In genomic region chr19:45356760-45357444, GRCh38 we compare ENCODE assay signal across 1 cellular context.
TF ChIP-seq lines count a peak whose summit lies in the region.

No MANE protein-coding gene starts in this region.

TF ChIP-seq in SK-N-SH treated with all-trans-retinoic acid at 6 μM for 48 hours, 23 proteins besides CTCF, POLR2A, EP300 and RAD21 (continued from another document):
- no peak for TF ChIP-seq CSRNP3 (CRISPR knock-in tag; IDR thresholded peaks at IDR 0.05)
- no peak for TF ChIP-seq ZNF8 (CRISPR knock-in tag; IDR thresholded peaks at IDR 0.05)
- TF ChIP-seq ZNF565 (CRISPR knock-in tag; conservative IDR thresholded peaks at IDR 0.05; ENCODE audit: low read depth): no peak
- no peak for TF ChIP-seq BACH2 (CRISPR knock-in tag; IDR thresholded peaks at IDR 0.05; ENCODE audit: borderline replicate concordance)
- TF ChIP-seq ZFP3 (CRISPR knock-in tag; IDR thresholded peaks at IDR 0.05): no peak
- TF ChIP-seq SNAI2 (CRISPR knock-in tag; IDR thresholded peaks at IDR 0.05): no peak
